15 cellular contexts compared by ENCODE assay signal in the genomic region with DNA sequence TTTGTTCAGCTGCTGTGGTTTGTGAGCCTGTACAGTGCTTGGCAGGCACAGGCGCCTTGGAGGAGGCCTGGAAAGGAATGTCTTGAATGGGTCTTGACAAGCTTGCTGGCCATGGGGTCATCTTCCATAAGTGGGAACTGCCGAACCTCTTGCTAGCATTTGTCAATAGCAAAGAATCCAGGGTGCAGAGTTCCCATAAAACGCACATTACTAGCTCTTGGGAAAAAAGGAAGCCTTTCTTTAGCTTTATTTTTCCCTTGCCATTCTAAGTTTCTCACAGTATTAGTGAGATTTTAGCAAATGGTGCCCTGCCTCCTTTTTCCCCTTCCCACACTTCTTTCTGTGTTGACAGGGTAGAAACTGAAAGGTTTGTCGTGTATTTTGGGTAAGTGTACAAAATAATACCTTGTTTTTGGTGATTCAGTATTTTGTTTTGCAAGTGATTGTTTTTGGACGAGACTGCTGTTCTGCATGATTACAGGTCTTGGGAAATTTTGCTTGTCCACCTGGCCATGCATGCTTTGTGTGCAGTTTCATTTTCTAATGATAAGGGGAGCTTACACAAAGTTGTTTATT.
A peak's percentile ranks its signal among the peaks of the same experiment; 100 is the strongest.
DNase-seq lines count a peak whose midpoint lies in the region; ATAC-seq, FAIRE-seq and TF ChIP-seq lines count a peak whose summit lies in the region.
"Had no signal": no experiment of that assay in that cellular context is flagged by ENCODE, and none has a peak within 500 bp of the region (broad histone marks: within the 10 kb centered on the region; RNA-seq: fewer than 3 reads in every experiment).

No MANE protein-coding gene starts in this region.

- ATAC-seq in activated T-helper 17 cell treated with anti-CD3 and anti-CD28 coated beads, Interleukin-2, amount 50 U/mL, for 72 hours (replicated peaks): no peak

- TF ChIP-seq POLR2A in uterus (IDR thresholded peaks at IDR 0.05): no peak

- H3K9me3 Mint-ChIP-seq in activated T-helper 17 cell treated with anti-CD3 and anti-CD28 coated beads, Interleukin-2, amount 50 U/mL, for 72 hours: no peaks in the 10 kb centered on the region
- H3K9me3 Mint-ChIP-seq: activated B cell treated with CpG ODN at 0.5 μM for 24 hours; activated naive CD4-positive, alpha-beta T cell treated with anti-CD3 and anti-CD28 coated beads, Interleukin-2, amount 50 U/mL, for 24 hours; IgD-negative memory B cell had no signal

- no peaks in the 10 kb centered on the region for H3K27me3 ChIP-seq in uterus
- H3K27me3 ChIP-seq: ovary had no signal

- FAIRE-seq in D721Med (lab: Jason Lieb, UNC) (peak; percentile 35), GM19239 (lab: Jason Lieb, UNC) (peak; percentile 60)
- FAIRE-seq: keratinocyte had no signal

- intact Hi-C loops in head of caudate nucleus (cut with DNase I): no loop called here
- intact Hi-C loops in uterus (cut with DNase I; ENCODE audit: low total_unique reads): no loop called here

- H3K27ac Mint-ChIP-seq in activated T-helper 17 cell treated with anti-CD3 and anti-CD28 coated beads, Interleukin-2, amount 50 U/mL, for 72 hours: no peak overlapping the region
- H3K27ac Mint-ChIP-seq: activated B cell treated with CpG ODN at 0.5 μM for 24 hours; activated naive CD4-positive, alpha-beta T cell treated with anti-CD3 and anti-CD28 coated beads, Interleukin-2, amount 50 U/mL, for 24 hours; IgD-negative memory B cell had no signal

- no peaks in the 10 kb centered on the region for H3K36me3 ChIP-seq in uterus
- H3K36me3 ChIP-seq: BE2C, ovary had no signal

- no peak overlapping the region for H3K27ac ChIP-seq in uterus
- H3K27ac ChIP-seq: epithelial cell of prostate, ovary had no signal

- H3K4me3 Mint-ChIP-seq in activated T-helper 17 cell treated with anti-CD3 and anti-CD28 coated beads, Interleukin-2, amount 50 U/mL, for 72 hours: no peak overlapping the region
- H3K4me3 Mint-ChIP-seq: activated B cell treated with CpG ODN at 0.5 μM for 24 hours; activated naive CD4-positive, alpha-beta T cell treated with anti-CD3 and anti-CD28 coated beads, Interleukin-2, amount 50 U/mL, for 24 hours; IgD-negative memory B cell had no signal

- H3K4me1 Mint-ChIP-seq in activated T-helper 17 cell treated with anti-CD3 and anti-CD28 coated beads, Interleukin-2, amount 50 U/mL, for 72 hours: no peaks in the 10 kb centered on the region
- H3K4me1 Mint-ChIP-seq: activated B cell treated with CpG ODN at 0.5 μM for 24 hours; activated naive CD4-positive, alpha-beta T cell treated with anti-CD3 and anti-CD28 coated beads, Interleukin-2, amount 50 U/mL, for 24 hours; IgD-negative memory B cell had no signal

- TF ChIP-seq CTCF in D721Med (IDR thresholded peaks at IDR 0.05; ENCODE audit: insufficient read depth, missing control alignments): no peak
- TF ChIP-seq CTCF in uterus (IDR thresholded peaks at IDR 0.05): no peak

- no peaks in the 10 kb centered on the region for H3K9me3 ChIP-seq in uterus
- H3K9me3 ChIP-seq: BE2C, ovary had no signal

- H3K36me3 Mint-ChIP-seq in activated T-helper 17 cell treated with anti-CD3 and anti-CD28 coated beads, Interleukin-2, amount 50 U/mL, for 72 hours (ENCODE audit: low read depth): no peaks in the 10 kb centered on the region
- H3K36me3 Mint-ChIP-seq: activated naive CD4-positive, alpha-beta T cell treated with anti-CD3 and anti-CD28 coated beads, Interleukin-2, amount 50 U/mL, for 24 hours had no signal

- peaks cover 8% of the 10 kb centered on the region for H3K27me3 Mint-ChIP-seq in activated T-helper 17 cell treated with anti-CD3 and anti-CD28 coated beads, Interleukin-2, amount 50 U/mL, for 72 hours
- H3K27me3 Mint-ChIP-seq: activated B cell treated with CpG ODN at 0.5 μM for 24 hours, IgD-negative memory B cell had no signal

- DNase-seq in D721Med (ENCODE audit: insufficient read length, low spot score) (no peak), GM19239 (ENCODE audit: insufficient read length, low spot score) (no peak), NCI-H1930 (lab: John Stamatoyannopoulos, UW) (peak; percentile 53 to 72), head of caudate nucleus (peak in 31 of 42 donors; percentile 2 to 69 (median 28)), NCI-H526 treated with DMSO at 0.1 percent for 48 hours (lab: John Stamatoyannopoulos, UW) (no peak), NCI-H2081 treated with DMSO at 0.1 percent for 48 hours (lab: John Stamatoyannopoulos, UW) (no peak), uterus (no peak)
- DNase-seq: activated B cell treated with CpG ODN at 0.5 μM for 24 hours, BE2C, ovary had no signal

- H3K4me1 ChIP-seq in uterus: no peaks in the 10 kb centered on the region
- H3K4me1 ChIP-seq: BE2C had no signal

- H3K4me3 ChIP-seq in uterus: no peak overlapping the region
- H3K4me3 ChIP-seq: ovary had no signal

Comparison
In these comparisons a context has a peak if more than half of its experiments do, and no peak if none do; other contexts are left out.
1. DNase-seq: peak in NCI-H1930 (2 of 2) and head of caudate nucleus (31 of 42); none in D721Med (single experiment), GM19239 (single experiment), NCI-H526 treated with DMSO at 0.1 percent for 48 hours (single experiment), NCI-H2081 treated with DMSO at 0.1 percent for 48 hours (single experiment) and uterus (0 of 2).